Comparison of ENCODE assay signal across 8 cellular contexts in genomic region chr15:78069052-78069414, GRCh38. TPM values are rescaled to one million over a fixed set of nuclear protein-coding genes. Genes with fewer than 3 reads are reported as not detected.
A peak's percentile ranks its signal among the peaks of the same experiment; 100 is the strongest.
DNase-seq lines count a peak whose midpoint lies in the region; ATAC-seq and TF ChIP-seq lines count a peak whose summit lies in the region.

No MANE protein-coding gene starts in this region.

- POLR2A ChIA-PET in activated CD4-positive, alpha-beta memory T cell treated with anti-CD3 and anti-CD28 coated beads for 36 hours (lab: Charles Lee) = interaction anchor here (2.7 to 5.4 kb wide), 3 partner anchors 18 to 34 kb away, joined by 13 to 47 read pairs (median 39); no protein-coding TSS in a partner anchor

- no peaks in the 10 kb centered on the region for H3K9me3 Mint-ChIP-seq in activated CD4-positive, alpha-beta memory T cell treated with anti-CD3 and anti-CD28 coated beads for 36 hours

- H3K36me3 Mint-ChIP-seq in activated CD4-positive, alpha-beta memory T cell treated with anti-CD3 and anti-CD28 coated beads for 36 hours = peaks cover 3% of the 10 kb centered on the region

- peaks cover 96% of the 10 kb centered on the region for H3K79me2 ChIP-seq in ACC112 (ENCODE audit: control insufficient read depth, insufficient read depth, low read length, unreplicated experiment)

- peak overlapping the region; percentile 14 to 17 for H3K9ac ChIP-seq in mucosa of rectum (ENCODE audit: low read depth in 1 of 2, low read length in 2 of 2)

- peaks cover 90% of the 10 kb centered on the region for H3K4me1 ChIP-seq in ACC112 (ENCODE audit: control insufficient read depth, insufficient read depth, low read length, unreplicated experiment)
- H3K4me1 ChIP-seq in mucosa of rectum (ENCODE audit: control insufficient read depth in 2 of 2, insufficient read depth in 2 of 2, low read length in 2 of 2) = peaks cover 72 to 79% of the 10 kb centered on the region in 2 donors
- H3K4me1 ChIP-seq in body of pancreas = peaks cover 92% of the 10 kb centered on the region

- H3K27me3 ChIP-seq in ACC112 (ENCODE audit: insufficient read depth, low read length) (no peaks in the 10 kb centered on the region), mucosa of rectum (ENCODE audit: control insufficient read depth in 2 of 2, insufficient read depth in 2 of 2, low read length in 2 of 2) (no peaks in the 10 kb centered on the region), body of pancreas (no peaks in the 10 kb centered on the region)

- no peak overlapping the region for H3K27ac Mint-ChIP-seq in activated CD4-positive, alpha-beta memory T cell treated with anti-CD3 and anti-CD28 coated beads for 36 hours

- H3K4me3 ChIP-seq in ACC112 (ENCODE audit: low read depth, low read length) = peak overlapping the region; percentile 43
- H3K4me3 ChIP-seq in mucosa of rectum (ENCODE audit: low read length in 2 of 2) = peak overlapping the region in 1 of 2 donors; percentile 49
- no peak overlapping the region for H3K4me3 ChIP-seq in body of pancreas

- peak; percentile 10 for TF ChIP-seq CTCF in GM20000 (IDR thresholded peaks at IDR 0.05; ENCODE audit: extremely low read depth, missing control alignments)
- no peak for TF ChIP-seq CTCF in body of pancreas (IDR thresholded peaks at IDR 0.05)

- TF ChIP-seq POLR2A in body of pancreas (IDR thresholded peaks at IDR 0.05) = no peak

- DNase-seq in GM20000 (ENCODE audit: low spot score) (no peak), body of pancreas (no peak)
- peak; percentile 41 for DNase-seq in activated CD4-positive, alpha-beta memory T cell treated with anti-CD3 and anti-CD28 coated beads for 36 hours

- no peak overlapping the region for H2AFZ ChIP-seq in ACC112 (ENCODE audit: low read length, unreplicated experiment)

- H3K4me1 Mint-ChIP-seq in activated CD4-positive, alpha-beta memory T cell treated with anti-CD3 and anti-CD28 coated beads for 36 hours (ENCODE audit: low read depth) = peaks cover 29% of the 10 kb centered on the region

- CTCF ChIA-PET in activated CD4-positive, alpha-beta memory T cell treated with anti-CD3 and anti-CD28 coated beads for 36 hours (lab: Charles Lee) = interaction anchor here (1.0 to 4.6 kb wide), 11 partner anchors 12 to 159 kb away, joined by 3 to 40 read pairs (median 4); no protein-coding TSS in a partner anchor

- H3K36me3 ChIP-seq in ACC112 (ENCODE audit: insufficient read depth, low read length) = no peaks in the 10 kb centered on the region
- H3K36me3 ChIP-seq in mucosa of rectum (ENCODE audit: control insufficient read depth in 2 of 2, insufficient read depth in 2 of 2, low read length in 2 of 2) = peaks cover 0 to 4% of the 10 kb centered on the region in 2 donors
- H3K36me3 ChIP-seq in body of pancreas (replicated peaks in 1 of 2; ENCODE audit: insufficient read depth in 1 of 2, low read depth in 2 of 2) = no peaks in the 10 kb centered on the region

- H3K27ac ChIP-seq in ACC112 (ENCODE audit: low read depth, low read length) (peak overlapping the region; percentile 97), mucosa of rectum (ENCODE audit: low read depth in 2 of 2, low read length in 2 of 2) (peak overlapping the region; percentile 53 to 83), body of pancreas (peak overlapping the region in 2 of 4 donors; percentile 51 to 78)

- WGBS in body of pancreas, 2 donors = 66 to 79% methylated on average over 7 of the region's 7 CpGs

- H3K4me3 Mint-ChIP-seq in activated CD4-positive, alpha-beta memory T cell treated with anti-CD3 and anti-CD28 coated beads for 36 hours = peak overlapping the region; percentile 64

- intact Hi-C loops in activated CD4-positive, alpha-beta memory T cell treated with anti-CD3 and anti-CD28 coated beads for 36 hours (cut with micrococcal nuclease) = loop anchor here (2.0 kb wide), 1 partner anchor 38 kb away; no protein-coding TSS in a partner anchor
- intact Hi-C loops in body of pancreas (cut with DNase I) = no loop called here

- ATAC-seq in body of pancreas = no peak
- no peak for ATAC-seq in GM18858 (IDR thresholded peaks at IDR 0.05; ENCODE audit: unreplicated experiment)
- no peak for ATAC-seq in GM19467 (IDR thresholded peaks at IDR 0.05; ENCODE audit: unreplicated experiment)
- ATAC-seq in GM21526 (IDR thresholded peaks at IDR 0.05; ENCODE audit: low FRiP score, unreplicated experiment) = no peak

- no peaks in the 10 kb centered on the region for H3K27me3 Mint-ChIP-seq in activated CD4-positive, alpha-beta memory T cell treated with anti-CD3 and anti-CD28 coated beads for 36 hours

- no peaks in the 10 kb centered on the region for H3K9me3 ChIP-seq in mucosa of rectum (ENCODE audit: control insufficient read depth in 2 of 2, low read length in 2 of 2)
- no peaks in the 10 kb centered on the region for H3K9me3 ChIP-seq in body of pancreas

RNA-seq across cellular contexts. Expression of gene TBC1D2B, which starts 8.5 kb away (rescaled TPM):
- total RNA-seq in activated CD4-positive, alpha-beta memory T cell treated with anti-CD3 and anti-CD28 coated beads for 36 hours = 10 to 100 TPM; 47.9 to 57.8 TPM
- 10 to 100 TPM; 35.6 to 42.3 TPM for total RNA-seq in body of pancreas

RNA-seq across cellular contexts. Expression of gene SH2D7, which starts 23.3 kb away (rescaled TPM):
- total RNA-seq in activated CD4-positive, alpha-beta memory T cell treated with anti-CD3 and anti-CD28 coated beads for 36 hours = not detected
- total RNA-seq in body of pancreas = not detected
